Comparison of ENCODE assay signal across 15 cellular contexts in the genomic region with DNA sequence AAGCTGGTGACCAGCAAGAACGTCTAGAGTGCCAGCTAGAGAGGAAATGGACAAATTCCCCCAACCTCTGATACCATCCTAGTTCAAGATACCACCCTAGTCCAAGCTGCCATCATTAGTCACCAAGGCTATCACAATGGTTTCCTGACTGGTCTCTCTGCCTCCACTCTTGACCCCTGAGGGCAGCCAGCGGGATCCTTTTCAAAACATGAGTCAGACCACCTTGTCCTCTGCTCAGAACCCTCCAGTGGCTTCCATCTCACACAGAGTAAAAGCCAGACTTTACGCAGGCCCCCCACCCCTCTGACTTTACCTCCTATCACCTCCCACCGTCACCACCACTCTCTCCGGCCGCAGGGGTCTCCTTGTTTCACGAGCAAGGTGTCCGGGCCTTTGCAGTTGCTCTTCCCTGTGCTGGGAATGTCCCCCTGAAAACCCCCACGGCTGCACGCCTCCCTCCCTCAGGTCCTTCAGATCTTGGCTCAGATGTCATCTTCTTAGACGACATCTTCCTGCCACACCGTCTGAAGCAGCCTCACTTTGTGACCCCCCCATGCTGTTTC. TPM values are rescaled to one million over a fixed set of nuclear protein-coding genes. Genes with fewer than 3 reads are reported as not detected.
A peak's percentile ranks its signal among the peaks of the same experiment; 100 is the strongest.
DNase-seq lines count a peak whose midpoint lies in the region; ATAC-seq and TF ChIP-seq lines count a peak whose summit lies in the region.
"Had no signal": no experiment of that assay in that cellular context is flagged by ENCODE, and none has a peak within 500 bp of the region (broad histone marks: within the 10 kb centered on the region; RNA-seq: fewer than 3 reads in every experiment).

No MANE protein-coding gene starts in this region.

- peaks cover 5% of the 10 kb centered on the region for H3K4me1 Mint-ChIP-seq in CD8-positive, alpha-beta T cell (ENCODE audit: low read depth)
- peaks cover 5 to 16% (median 9%) of the 10 kb centered on the region in 7 donors for H3K4me1 Mint-ChIP-seq in naive thymus-derived CD4-positive, alpha-beta T cell

- no peak overlapping the region for H3K4me3 ChIP-seq in CD8-positive, alpha-beta T cell (ENCODE audit: low read depth, low read length)
- no peak overlapping the region for H3K4me3 ChIP-seq in brain microvascular endothelial cell (ENCODE audit: low read depth, low read length)
- no peak overlapping the region for H3K4me3 ChIP-seq in naive thymus-derived CD4-positive, alpha-beta T cell (ENCODE audit: low read length)
- H3K4me3 ChIP-seq: heart left ventricle, pancreas, SJCRH30 had no signal

- H3K9me3 ChIP-seq in CD8-positive, alpha-beta T cell (ENCODE audit: low read length) = no peaks in the 10 kb centered on the region
- H3K9me3 ChIP-seq in naive thymus-derived CD4-positive, alpha-beta T cell (ENCODE audit: control insufficient read depth in 2 of 3, low read length in 3 of 3) = no peaks in the 10 kb centered on the region
- H3K9me3 ChIP-seq: heart left ventricle, pancreas had no signal

- in situ Hi-C loops in brain microvascular endothelial cell (cut with HindIII; ENCODE audit: low pct_ligation_motif_present, low sequenced_read_pairs) = no loop called here

- H3K27ac ChIP-seq in CD8-positive, alpha-beta T cell (ENCODE audit: low read depth, low read length) = no peak overlapping the region
- no peak overlapping the region for H3K27ac ChIP-seq in brain microvascular endothelial cell
- H3K27ac ChIP-seq in naive thymus-derived CD4-positive, alpha-beta T cell (ENCODE audit: low read depth, low read length) = no peak overlapping the region
- H3K27ac ChIP-seq: SJCRH30 had no signal

- peak overlapping the region; percentile 86 for H3K27ac Mint-ChIP-seq in CD8-positive, alpha-beta T cell
- peak overlapping the region; percentile 56 to 87 (median 78) for H3K27ac Mint-ChIP-seq in naive thymus-derived CD4-positive, alpha-beta T cell

- POLR2A ChIA-PET in CD8-positive, alpha-beta T cell (lab: Charles Lee) = interaction anchor here (0.9 to 1.2 kb wide), 2 partner anchors 18 to 41 kb away, joined by 3 to 4 read pairs; no protein-coding TSS in a partner anchor
- POLR2A ChIA-PET in naive thymus-derived CD4-positive, alpha-beta T cell (lab: Charles Lee) = interaction anchor here (1.0 kb wide), 1 partner anchor 16 kb away, joined by 3 read pairs; no protein-coding TSS in a partner anchor

- peaks cover 75% of the 10 kb centered on the region for H3K36me3 ChIP-seq in CD8-positive, alpha-beta T cell (ENCODE audit: insufficient read depth, low read length)
- H3K36me3 ChIP-seq in brain microvascular endothelial cell (replicated peaks) = peaks cover 63% of the 10 kb centered on the region
- H3K36me3 ChIP-seq in naive thymus-derived CD4-positive, alpha-beta T cell (ENCODE audit: control insufficient read depth in 2 of 3, insufficient read depth in 3 of 3, low read length in 3 of 3) = peaks cover 26 to 94% (median 58%) of the 10 kb centered on the region in 3 experiments
- H3K36me3 ChIP-seq: pancreas had no signal

- no peaks in the 10 kb centered on the region for H3K9me3 Mint-ChIP-seq in CD8-positive, alpha-beta T cell
- peaks cover 0 to 5% (median 0%) of the 10 kb centered on the region in 11 donors for H3K9me3 Mint-ChIP-seq in naive thymus-derived CD4-positive, alpha-beta T cell

- TF ChIP-seq CTCF in CD8-positive, alpha-beta T cell (IDR thresholded peaks at IDR 0.05) = no peak
- no peak for TF ChIP-seq CTCF in brain microvascular endothelial cell (IDR thresholded peaks at IDR 0.05; ENCODE audit: low read depth, low read length, missing control alignments)

- no peaks in the 10 kb centered on the region for H3K27me3 Mint-ChIP-seq in CD8-positive, alpha-beta T cell (ENCODE audit: low read depth)
- H3K27me3 Mint-ChIP-seq in naive thymus-derived CD4-positive, alpha-beta T cell = no peaks in the 10 kb centered on the region

- H3K4me3 Mint-ChIP-seq in CD8-positive, alpha-beta T cell = no peak overlapping the region
- no peak overlapping the region for H3K4me3 Mint-ChIP-seq in naive thymus-derived CD4-positive, alpha-beta T cell

- peaks cover 87% of the 10 kb centered on the region for H3K36me3 Mint-ChIP-seq in CD8-positive, alpha-beta T cell
- H3K36me3 Mint-ChIP-seq in naive thymus-derived CD4-positive, alpha-beta T cell = peaks cover 9 to 62% (median 29%) of the 10 kb centered on the region in 5 donors

- no peak for ATAC-seq in CD8-positive, alpha-beta T cell
- no peak for ATAC-seq in naive thymus-derived CD4-positive, alpha-beta T cell
- ATAC-seq in GM18909 (IDR thresholded peaks at IDR 0.05; ENCODE audit: poor library complexity, unreplicated experiment) (no peak), HG03565 (IDR thresholded peaks at IDR 0.05; ENCODE audit: unreplicated experiment) (no peak)
- ATAC-seq: HCT116, heart left ventricle had no signal

- intact Hi-C loops in CD8-positive, alpha-beta T cell (cut with DNase I, micrococcal nuclease) = loop anchor here in 1 of 2 experiments (10.0 kb wide), 1 partner anchor 634 kb away; the partner anchor contains the start of gene FGF18
- intact Hi-C loops in naive thymus-derived CD4-positive, alpha-beta T cell (cut with micrococcal nuclease) = no loop called here

- no peaks in the 10 kb centered on the region for H3K4me1 ChIP-seq in CD8-positive, alpha-beta T cell (ENCODE audit: insufficient read depth, low read length)
- no peaks in the 10 kb centered on the region for H3K4me1 ChIP-seq in naive thymus-derived CD4-positive, alpha-beta T cell (ENCODE audit: control insufficient read depth in 2 of 2, insufficient read depth in 2 of 2, low read length in 2 of 2)
- H3K4me1 ChIP-seq: SJCRH30 had no signal

- H3K27me3 ChIP-seq in CD8-positive, alpha-beta T cell (ENCODE audit: insufficient read depth, low read length) = no peaks in the 10 kb centered on the region
- no peaks in the 10 kb centered on the region for H3K27me3 ChIP-seq in brain microvascular endothelial cell (replicated peaks)
- no peaks in the 10 kb centered on the region for H3K27me3 ChIP-seq in naive thymus-derived CD4-positive, alpha-beta T cell (ENCODE audit: control insufficient read depth in 2 of 2, insufficient read depth in 2 of 2, low read length in 2 of 2)
- H3K27me3 ChIP-seq: heart left ventricle, pancreas, SJCRH30 had no signal

- CTCF ChIA-PET in CD8-positive, alpha-beta T cell (lab: Charles Lee) = no interaction called here
- CTCF ChIA-PET in naive thymus-derived CD4-positive, alpha-beta T cell (lab: Charles Lee) = no interaction called here

- DNase-seq in CD8-positive, alpha-beta T cell = no peak
- DNase-seq in HT1080 (ENCODE audit: low read depth) (peak; percentile 37), brain microvascular endothelial cell (peak; percentile 24), pons (ENCODE audit: low spot score) (no peak), NCI-H1105 treated with DMSO at 0.1 percent for 48 hours (lab: John Stamatoyannopoulos, UW) (no peak)
- no peak for DNase-seq in naive thymus-derived CD4-positive, alpha-beta T cell
- DNase-seq: DMS79 treated with DMSO at 0.1 percent for 48 hours, heart left ventricle, kidney glomerular epithelial cell, midbrain, pancreas, SJCRH30 had no signal

RNA-seq across cellular contexts. Expression of gene FBXW11, which starts 42.2 kb away (rescaled TPM):
- 10 to 100 TPM; 28.8 to 32.6 TPM for total RNA-seq in CD8-positive, alpha-beta T cell
- total RNA-seq in HT1080 (2014; rRNA removed; shearing (Covaris generic)) = 57.9 and 77.2 TPM in 2 replicates
- polyA plus RNA-seq in HT1080 (2015; cell fraction: cytosol; rRNA removed) = 65.3 and 76.8 TPM in 2 replicates
- 45.9 and 49.4 TPM in 2 replicates for polyA plus RNA-seq in HT1080 (2015; cell fraction: nucleus; rRNA removed)
- 10 to 100 TPM; 29.1 to 40.7 (median 33.6) TPM for total RNA-seq in naive thymus-derived CD4-positive, alpha-beta T cell
- polyA plus RNA-seq in naive thymus-derived CD4-positive, alpha-beta T cell = 10 to 100 TPM; 15.0 to 21.5 TPM

Comparison
In these comparisons a context has a peak if more than half of its experiments do, and no peak if none do; other contexts are left out.
1. DNase-seq: peak in HT1080 (single experiment) and brain microvascular endothelial cell (single experiment); none in CD8-positive, alpha-beta T cell (0 of 7), naive thymus-derived CD4-positive, alpha-beta T cell (0 of 9), pons (single experiment) and NCI-H1105 treated with DMSO at 0.1 percent for 48 hours (single experiment).